In genomic region chr2:139366659-139367058, GRCh38 we compare ENCODE assay signal across 15 cellular contexts.
"Had no signal": no experiment of that assay in that cellular context is flagged by ENCODE, and none has a peak within 500 bp of the region (broad histone marks: within the 10 kb centered on the region; RNA-seq: fewer than 3 reads in every experiment).

No MANE protein-coding gene starts in this region.

- H3K4me3 Mint-ChIP-seq: activated CD4-positive, alpha-beta memory T cell treated with anti-CD3 and anti-CD28 coated beads for 36 hours; activated CD8-positive, alpha-beta memory T cell treated with anti-CD3 and anti-CD28 coated beads, Interleukin-2, amount 10 ng/mL, durations not matched to agents 7 days and 5 days; activated T-cell treated with anti-CD3 and anti-CD28 coated beads, Interleukin-2, amount 50 U/mL, for 24 hours; neural progenitor cell; stimulated activated naive CD8-positive, alpha-beta T cell treated with anti-CD3 and anti-CD28 coated beads, Interleukin-15, Interleukin-2, amounts not matched to agents 100 ng/mL and 50 ng/mL, for 24 hours had no signal

- DNase-seq: activated CD4-positive, alpha-beta memory T cell treated with anti-CD3 and anti-CD28 coated beads for 36 hours; activated CD8-positive, alpha-beta memory T cell treated with anti-CD3 and anti-CD28 coated beads, Interleukin-2, amount 10 ng/mL, durations not matched to agents 7 days and 5 days; activated effector memory CD4-positive, alpha-beta T cell treated with Interleukin-2 at 50 U/mL for 16 hours; activated naive CD4-positive, alpha-beta T cell treated with anti-CD3 and anti-CD28 coated beads, Interleukin-2, amount 50 U/mL, for 16 hours; activated T-cell treated with anti-CD3 and anti-CD28 coated beads, Interleukin-2, amount 50 U/mL, for 24 hours; erythroblast; gastrocnemius medialis; left colon; mammary epithelial cell; sigmoid colon; spleen; trophoblast cell; WERI-Rb-1 had no signal

- H3K9me3 Mint-ChIP-seq: neural progenitor cell had no signal

- ATAC-seq: activated CD8-positive, alpha-beta memory T cell treated with anti-CD3 and anti-CD28 coated beads, Interleukin-2, amount 10 ng/mL, durations not matched to agents 7 days and 5 days; gastrocnemius medialis; left colon had no signal

- H3K36me3 Mint-ChIP-seq: activated CD4-positive, alpha-beta memory T cell treated with anti-CD3 and anti-CD28 coated beads for 36 hours; activated CD8-positive, alpha-beta memory T cell treated with anti-CD3 and anti-CD28 coated beads, Interleukin-2, amount 10 ng/mL, durations not matched to agents 7 days and 5 days; neural progenitor cell had no signal

- H3K27ac Mint-ChIP-seq: activated CD4-positive, alpha-beta memory T cell treated with anti-CD3 and anti-CD28 coated beads for 36 hours; activated CD8-positive, alpha-beta memory T cell treated with anti-CD3 and anti-CD28 coated beads, Interleukin-2, amount 10 ng/mL, durations not matched to agents 7 days and 5 days; activated T-cell treated with anti-CD3 and anti-CD28 coated beads, Interleukin-2, amount 50 U/mL, for 24 hours; neural progenitor cell; stimulated activated naive CD8-positive, alpha-beta T cell treated with anti-CD3 and anti-CD28 coated beads, Interleukin-15, Interleukin-2, amounts not matched to agents 100 ng/mL and 50 ng/mL, for 24 hours had no signal

- H3K4me1 Mint-ChIP-seq: activated CD8-positive, alpha-beta memory T cell treated with anti-CD3 and anti-CD28 coated beads, Interleukin-2, amount 10 ng/mL, durations not matched to agents 7 days and 5 days had no signal

- H3K27me3 Mint-ChIP-seq: activated CD4-positive, alpha-beta memory T cell treated with anti-CD3 and anti-CD28 coated beads for 36 hours; activated CD8-positive, alpha-beta memory T cell treated with anti-CD3 and anti-CD28 coated beads, Interleukin-2, amount 10 ng/mL, durations not matched to agents 7 days and 5 days; activated T-cell treated with anti-CD3 and anti-CD28 coated beads, Interleukin-2, amount 50 U/mL, for 24 hours; stimulated activated naive CD8-positive, alpha-beta T cell treated with anti-CD3 and anti-CD28 coated beads, Interleukin-15, Interleukin-2, amounts not matched to agents 100 ng/mL and 50 ng/mL, for 24 hours had no signal
